In the genomic region with DNA sequence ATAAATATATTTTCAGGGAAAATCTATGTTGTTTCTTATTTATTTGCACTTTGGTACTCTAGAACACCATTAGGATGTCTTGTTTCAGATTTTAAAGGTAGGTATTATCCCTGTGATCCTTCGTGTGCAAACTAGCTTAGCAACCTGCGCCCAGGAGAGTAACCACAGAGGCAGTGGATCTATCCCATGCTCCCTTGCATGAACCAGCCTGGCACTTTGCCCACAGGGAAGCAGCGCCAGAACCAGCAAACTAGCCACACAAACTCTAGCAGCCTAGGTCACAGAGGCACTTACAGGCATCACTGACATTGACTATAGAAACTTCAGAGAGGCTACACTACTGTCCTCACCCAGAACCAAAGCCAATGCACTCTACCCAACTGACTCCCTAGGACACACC, we compare ENCODE assay signal across 20 cellular contexts.
"Had no signal": no experiment of that assay in that cellular context is flagged by ENCODE, and none has a peak within 500 bp of the region (broad histone marks: within the 10 kb centered on the region; RNA-seq: fewer than 3 reads in every experiment).

No MANE protein-coding gene starts in this region.

- H3K27me3 ChIP-seq: left lung, tibial artery had no signal

- H3K4me3 ChIP-seq: coronary artery, left lung, tibial artery had no signal

- FAIRE-seq: keratinocyte had no signal

- H3K27ac Mint-ChIP-seq: activated B cell treated with CpG ODN at 0.5 μM for 24 hours; activated CD8-positive, alpha-beta T cell treated with anti-CD3 and anti-CD28 coated beads for 36 hours; activated naive CD4-positive, alpha-beta T cell treated with anti-CD3 and anti-CD28 coated beads for 36 hours; activated T-cell treated with anti-CD3 and anti-CD28 coated beads, Interleukin-2, amount 50 U/mL, for 24 hours; activated T-helper 2 cell treated with anti-CD3 and anti-CD28 coated beads, Interferon-gamma antibody, Interleukin-2, Interleukin-4, amounts not matched to agents 10 μg/mL and 5 μg/mL and 100 μg/mL, durations not matched to agents 14 hours and 24 hours and 36 hours; brain had no signal

- H3K36me3 Mint-ChIP-seq: brain had no signal

- DNase-seq: activated B cell treated with CpG ODN at 0.5 μM for 24 hours; activated CD4-positive, alpha-beta T cell treated with anti-CD3 and anti-CD28 coated beads for 4 hours; activated CD8-positive, alpha-beta T cell treated with anti-CD3 and anti-CD28 coated beads for 36 hours; activated naive CD4-positive, alpha-beta T cell treated with anti-CD3 and anti-CD28 coated beads for 36 hours; activated T-cell treated with anti-CD3 and anti-CD28 coated beads, Interleukin-2, amount 50 U/mL, for 24 hours; erythroblast; foreskin melanocyte; head of caudate nucleus; left lung; occipital lobe; stimulated activated CD4-positive, alpha-beta T cell treated with anti-CD3 and anti-CD28 coated beads, Interleukin-12 subunit alpha, Interleukin-12 subunit beta, amount 100 ng/mL, for 4 hours; stimulated activated CD4-positive, alpha-beta T cell treated with anti-CD3 and anti-CD28 coated beads, Interleukin-1b, Interleukin-23, amount 100 ng/mL, for 48 hours; stimulated activated CD8-positive, alpha-beta memory T cell treated with anti-CD3 and anti-CD28 coated beads, Interleukin-4, amount 100 ng/mL, for 48 hours; stimulated activated naive CD4-positive, alpha-beta T cell; tibial artery had no signal

- H3K27me3 Mint-ChIP-seq: activated CD8-positive, alpha-beta T cell treated with anti-CD3 and anti-CD28 coated beads for 36 hours had no signal

- H3K27ac ChIP-seq: coronary artery, left lung, tibial artery had no signal

- H3K36me3 ChIP-seq: left lung, tibial artery had no signal

- H3K4me3 Mint-ChIP-seq: activated B cell treated with CpG ODN at 0.5 μM for 24 hours; activated CD8-positive, alpha-beta T cell treated with anti-CD3 and anti-CD28 coated beads for 36 hours; activated naive CD4-positive, alpha-beta T cell treated with anti-CD3 and anti-CD28 coated beads for 36 hours; activated T-cell treated with anti-CD3 and anti-CD28 coated beads, Interleukin-2, amount 50 U/mL, for 24 hours; brain; central memory CD8-positive, alpha-beta T cell had no signal

- H3K4me1 Mint-ChIP-seq: activated B cell treated with CpG ODN at 0.5 μM for 24 hours; brain; central memory CD8-positive, alpha-beta T cell had no signal

- H3K4me1 ChIP-seq: left lung, tibial artery had no signal

- ATAC-seq: activated CD8-positive, alpha-beta T cell treated with anti-CD3 and anti-CD28 coated beads for 36 hours; left lung had no signal
